23 cellular contexts compared by ENCODE assay signal in the genomic region with DNA sequence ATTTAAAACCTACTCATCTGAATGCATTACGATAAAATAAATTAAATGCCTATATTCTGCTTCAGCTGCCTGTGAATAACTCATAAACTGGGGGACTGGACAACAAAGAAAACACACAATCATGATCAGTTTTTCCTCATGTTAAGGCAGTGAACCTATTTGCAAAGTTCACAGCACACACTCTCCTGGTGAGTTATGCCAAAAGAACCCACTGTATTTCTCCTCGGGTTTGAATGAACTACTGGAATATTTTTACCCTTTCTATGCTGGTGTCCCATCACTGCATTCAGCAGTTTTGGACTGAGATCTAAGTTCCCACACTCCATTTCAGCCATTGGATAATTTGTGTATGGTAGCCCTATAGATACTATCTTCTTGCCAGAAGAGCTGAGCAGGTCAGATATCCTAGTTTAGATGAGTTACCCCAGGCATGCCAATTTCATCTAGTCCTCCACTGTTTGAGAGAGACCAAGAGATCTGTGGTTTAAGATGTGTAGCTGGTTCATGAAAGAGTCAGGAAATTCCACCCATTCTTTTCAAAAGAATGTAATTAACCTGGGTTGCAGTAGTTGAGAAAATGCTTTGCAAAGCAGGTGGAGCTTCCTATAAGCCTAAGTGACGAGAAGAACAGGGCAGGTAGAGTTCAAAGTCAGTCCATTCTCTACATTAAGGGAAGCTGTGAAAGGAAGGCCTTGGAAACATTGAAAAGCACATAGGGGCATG.
DNase-seq lines count a peak whose midpoint lies in the region; FAIRE-seq and TF ChIP-seq lines count a peak whose summit lies in the region.
"Had no signal": no experiment of that assay in that cellular context is flagged by ENCODE, and none has a peak within 500 bp of the region (broad histone marks: within the 10 kb centered on the region; RNA-seq: fewer than 3 reads in every experiment).

No MANE protein-coding gene starts in this region.

- TF ChIP-seq POLR2A in adrenal gland (IDR thresholded peaks at IDR 0.05) = no peak

- intact Hi-C loops in adrenal gland (cut with DNase I) = no loop called here

- WGBS in adrenal gland, 4 donors = 65 to 77% (median 71%) methylated on average over 3 of the region's 3 CpGs

- H3K4me3 ChIP-seq in SK-N-MC (peak overlapping the region; percentile 14; the same call in 1 of the 2 replicates), bronchial epithelial cell (ENCODE audit: low read depth, low read length) (no peak overlapping the region), coronary artery (no peak overlapping the region), adrenal gland (no peak overlapping the region)
- H3K4me3 ChIP-seq: prostate gland, SJSA1, stomach, tibial nerve had no signal

- H3K27me3 ChIP-seq in bronchial epithelial cell (ENCODE audit: control insufficient read depth, insufficient read depth, low read length) (no peaks in the 10 kb centered on the region), adrenal gland (no peaks in the 10 kb centered on the region)
- H3K27me3 ChIP-seq: SJSA1, stomach, tibial nerve had no signal

- peaks cover 11 to 18% of the 10 kb centered on the region in 2 donors for H3K4me1 ChIP-seq in adrenal gland (replicated peaks in 1 of 2)
- H3K4me1 ChIP-seq: SJSA1 had no signal

- H3K27ac Mint-ChIP-seq in type B pancreatic cell = peak overlapping the region; percentile 79
- H3K27ac Mint-ChIP-seq: activated CD4-positive, alpha-beta T cell treated with anti-CD3 and anti-CD28 coated beads for 36 hours; CD4-positive, CD25-positive, alpha-beta regulatory T cell had no signal

- H3K27ac ChIP-seq in SK-N-MC (peak overlapping the region; percentile 68), coronary artery (no peak overlapping the region), adrenal gland (no peak overlapping the region)
- H3K27ac ChIP-seq: KMS-11, prostate gland, SJSA1, stomach, tibial nerve had no signal

- H3K9ac ChIP-seq in SK-N-MC (ENCODE audit: insufficient read length) = no peak overlapping the region
- H3K9ac ChIP-seq: KMS-11 had no signal

- DNase-seq in SK-N-MC (ENCODE audit: low read depth, low spot score) (no peak), bronchial epithelial cell (ENCODE audit: low read depth) (peak; percentile 36), kidney tubule cell (ENCODE audit: low spot score) (peak; percentile 76), type B pancreatic cell (ENCODE audit: extremely low spot score, unreplicated experiment) (no peak), coronary artery (ENCODE audit: low spot score) (no peak), adrenal gland (no peak), KBM-7 (no peak), DMS114 treated with DMSO at 0.1 percent for 48 hours (lab: John Stamatoyannopoulos, UW; ENCODE audit: unreplicated experiment) (no peak)
- DNase-seq: activated CD4-positive, alpha-beta T cell treated with anti-CD3 and anti-CD28 coated beads for 36 hours; activated CD8-positive, alpha-beta memory T cell treated with anti-CD3 and anti-CD28 coated beads for 24 hours; activated T-cell treated with anti-CD3 and anti-CD28 coated beads, Interleukin-2, amount 50 U/mL, for 1 hour; CD4-positive, CD25-positive, alpha-beta regulatory T cell; effector CD4-positive, alpha-beta T cell; HCEC 1CT; left ventricle myocardium superior; NCI-H1694; stimulated activated CD8-positive, alpha-beta memory T cell treated with anti-CD3 and anti-CD28 coated beads, Interleukin-4, amount 100 ng/mL, for 48 hours; stomach had no signal

- peaks cover 8% of the 10 kb centered on the region for H3K36me3 Mint-ChIP-seq in type B pancreatic cell
- H3K36me3 Mint-ChIP-seq: CD4-positive, CD25-positive, alpha-beta regulatory T cell had no signal

- peaks cover 5% of the 10 kb centered on the region for H3K9me3 Mint-ChIP-seq in type B pancreatic cell

- no peaks in the 10 kb centered on the region for H3K27me3 Mint-ChIP-seq in type B pancreatic cell
- H3K27me3 Mint-ChIP-seq: activated CD4-positive, alpha-beta T cell treated with anti-CD3 and anti-CD28 coated beads for 36 hours; CD4-positive, CD25-positive, alpha-beta regulatory T cell; central memory CD8-positive, alpha-beta T cell had no signal

- H3K4me3 Mint-ChIP-seq in type B pancreatic cell = peak overlapping the region; percentile 12
- H3K4me3 Mint-ChIP-seq: activated CD4-positive, alpha-beta T cell treated with anti-CD3 and anti-CD28 coated beads for 36 hours; CD4-positive, CD25-positive, alpha-beta regulatory T cell; central memory CD8-positive, alpha-beta T cell had no signal

- in situ Hi-C loops in KBM-7 (cut with MboI; ENCODE audit: low pct_unique_long_range_greater_than_20kb, low sequenced_read_pairs) = no loop called here

- H3K9me3 ChIP-seq in SK-N-MC (ENCODE audit: low read depth, low read length) = no peaks in the 10 kb centered on the region
- peaks cover 0 to 11% (median 0%) of the 10 kb centered on the region in 3 donors for H3K9me3 ChIP-seq in adrenal gland (replicated peaks in 1 of 3)
- H3K9me3 ChIP-seq: prostate gland, stomach, tibial nerve had no signal

- no peak for FAIRE-seq in bronchial epithelial cell (lab: Jason Lieb, UNC)

- TF ChIP-seq CTCF in bronchial epithelial cell (IDR thresholded peaks at IDR 0.05; ENCODE audit: insufficient read depth, low read length, severe bottlenecking) (no peak), type B pancreatic cell (conservative IDR thresholded peaks at IDR 0.05) (no peak), coronary artery (IDR thresholded peaks at IDR 0.05) (no peak), adrenal gland (IDR thresholded peaks at IDR 0.05) (no peak)

- H3K36me3 ChIP-seq in SK-N-MC (ENCODE audit: insufficient read depth, low read length) (peaks cover 7% of the 10 kb centered on the region; the same call in 1 of the 2 replicates), bronchial epithelial cell (ENCODE audit: control insufficient read depth, insufficient read depth, low read length) (no peaks in the 10 kb centered on the region), adrenal gland (replicated peaks in 1 of 2) (no peaks in the 10 kb centered on the region)
- H3K36me3 ChIP-seq: prostate gland, SJSA1, stomach, tibial nerve had no signal

- H3K4me1 Mint-ChIP-seq in type B pancreatic cell (ENCODE audit: unreplicated experiment) = peaks cover 25% of the 10 kb centered on the region
- H3K4me1 Mint-ChIP-seq: activated CD4-positive, alpha-beta T cell treated with anti-CD3 and anti-CD28 coated beads for 36 hours; CD4-positive, CD25-positive, alpha-beta regulatory T cell; central memory CD8-positive, alpha-beta T cell had no signal

Comparison
In these comparisons a context has a peak if more than half of its experiments do, and no peak if none do; other contexts are left out.
1. DNase-seq: peak in bronchial epithelial cell (single experiment) and kidney tubule cell (single experiment); none in SK-N-MC (single experiment), type B pancreatic cell (single experiment), coronary artery (single experiment), adrenal gland (0 of 7), KBM-7 (single experiment) and DMS114 treated with DMSO at 0.1 percent for 48 hours (single experiment).